Comparison of ENCODE assay signal across 26 cellular contexts in genomic region chr11:78027759-78028158, GRCh38. TPM values are rescaled to one million over a fixed set of nuclear protein-coding genes. Genes with fewer than 3 reads are reported as not detected.
A peak's percentile ranks its signal among the peaks of the same experiment; 100 is the strongest.
DNase-seq lines count a peak whose midpoint lies in the region; ATAC-seq, FAIRE-seq and TF ChIP-seq lines count a peak whose summit lies in the region.
"Had no signal": no experiment of that assay in that cellular context is flagged by ENCODE, and none has a peak within 500 bp of the region (broad histone marks: within the 10 kb centered on the region; RNA-seq: fewer than 3 reads in every experiment).

No MANE protein-coding gene starts in this region.

- TF ChIP-seq CTCF in PC-3 (conservative IDR thresholded peaks at IDR 0.05; ENCODE audit: low read depth, low read length): no peak
- TF ChIP-seq CTCF in brain (conservative IDR thresholded peaks at IDR 0.05): no peak
- TF ChIP-seq CTCF in mucosa of descending colon (IDR thresholded peaks at IDR 0.05): no peak

- no peaks in the 10 kb centered on the region for H3K36me3 ChIP-seq in PC-3 (ENCODE audit: low read depth, low read length)
- no peaks in the 10 kb centered on the region for H3K36me3 ChIP-seq in mucosa of descending colon (ENCODE audit: low read depth)
- H3K36me3 ChIP-seq: BE2C; BLaER1 treated with 17β-estradiol and CSF1 and Interleukin-3, amounts not matched to agents 10 nM and 100 nM had no signal

- CTCF ChIA-PET in PC-3 (lab: Charles Lee): no interaction called here

- H4K20me1 ChIP-seq in PC-3 (ENCODE audit: low read length): no peaks in the 10 kb centered on the region
- H4K20me1 ChIP-seq: BLaER1 treated with 17β-estradiol and CSF1 and Interleukin-3, amounts not matched to agents 10 nM and 100 nM had no signal

- H3F3A ChIP-seq in PC-3 (ENCODE audit: low read length, unreplicated experiment): no peaks in the 10 kb centered on the region

- H3K9ac ChIP-seq in PC-3 (ENCODE audit: low read length): no peak overlapping the region
- H3K9ac ChIP-seq: BLaER1 treated with 17β-estradiol and CSF1 and Interleukin-3, amounts not matched to agents 10 nM and 100 nM; GM23248 had no signal

- peaks cover 30% of the 10 kb centered on the region for H3K4me1 Mint-ChIP-seq in brain

- H3K9me2 ChIP-seq in PC-3 (replicated peaks; ENCODE audit: low read length): no peaks in the 10 kb centered on the region

- H3K4me3 ChIP-seq in PC-3 (ENCODE audit: low read length) (no peak overlapping the region), mucosa of descending colon (no peak overlapping the region)
- H3K4me3 ChIP-seq: A549; BLaER1 treated with 17β-estradiol and CSF1 and Interleukin-3, amounts not matched to agents 10 nM and 100 nM; GM23248 had no signal

- no TSS peak for BruUV-seq in PC-3 (replicated peaks; lab: Mats Ljungman, UMichigan)

- intact Hi-C loops in PC-3 (cut with micrococcal nuclease) (no loop called here), mucosa of descending colon (cut with DNase I, micrococcal nuclease) (no loop called here)

- FAIRE-seq in RCC 7860 (lab: Jason Lieb, UNC): no peak
- FAIRE-seq: A549, G401.6, GM12892, GM19239, H1 had no signal

- H3K36me3 Mint-ChIP-seq in brain: no peaks in the 10 kb centered on the region
- H3K36me3 Mint-ChIP-seq: CD14-positive monocyte; CD8-positive, alpha-beta memory T cell had no signal

- DNase-seq in ELF-1 (ENCODE audit: low read depth, low spot score) (peak; percentile 44), PC-3 (peak; percentile 22), RCC 7860 (ENCODE audit: low spot score) (no peak), mucosa of descending colon (no peak), midbrain (lab: John Stamatoyannopoulos, UW) (no peak), NCI-H2196 treated with DMSO at 0.1 percent for 48 hours (lab: John Stamatoyannopoulos, UW; ENCODE audit: unreplicated experiment) (no peak)
- DNase-seq: 8988T; ACHN; AML-193; BE2C; CD4-positive, alpha-beta T cell; CD8-positive, alpha-beta memory T cell; DMS79 treated with DMSO at 0.1 percent for 48 hours; GM23248; H7; HCEC 1CT had no signal

- 0 out of 2 replicates have a peak overlapping the region, but pooled peaks have one; percentile 34 for H3K4me2 ChIP-seq in PC-3 (ENCODE audit: low read length)
- H3K4me2 ChIP-seq: BLaER1 treated with 17β-estradiol and CSF1 and Interleukin-3, amounts not matched to agents 10 nM and 100 nM had no signal

- no peak overlapping the region for H2AFZ ChIP-seq in PC-3 (ENCODE audit: low read length)
- H2AFZ ChIP-seq: GM23248 had no signal

- no peaks in the 10 kb centered on the region for H3K27me3 ChIP-seq in PC-3 (ENCODE audit: low read length)
- H3K27me3 ChIP-seq: BE2C; BLaER1 treated with 17β-estradiol and CSF1 and Interleukin-3, amounts not matched to agents 10 nM and 100 nM had no signal

- H3K27ac Mint-ChIP-seq in brain: peak overlapping the region; percentile 36 to 59 (median 41)
- H3K27ac Mint-ChIP-seq: CD4-positive, alpha-beta T cell had no signal

- H3K79me2 ChIP-seq in PC-3 (ENCODE audit: low read length): no peaks in the 10 kb centered on the region

- H3K9me3 ChIP-seq in PC-3 (ENCODE audit: low read length) (no peaks in the 10 kb centered on the region), mucosa of descending colon (no peaks in the 10 kb centered on the region)
- H3K9me3 ChIP-seq: A549; BE2C; BLaER1 treated with 17β-estradiol and CSF1 and Interleukin-3, amounts not matched to agents 10 nM and 100 nM had no signal

- H3K4me3 Mint-ChIP-seq in brain: no peak overlapping the region
- H3K4me3 Mint-ChIP-seq: CD14-positive monocyte; CD4-positive, alpha-beta T cell; CD8-positive, alpha-beta memory T cell had no signal

- H3K4me1 ChIP-seq in PC-3 (ENCODE audit: insufficient read depth, low read length) (peaks cover 29% of the 10 kb centered on the region), mucosa of descending colon (ENCODE audit: low read depth) (no peaks in the 10 kb centered on the region)

- ATAC-seq in PC-3 (no peak), mucosa of descending colon (no peak)

- H3K27ac ChIP-seq in PC-3 (ENCODE audit: low read length): no peak overlapping the region
- H3K27ac ChIP-seq: BLaER1 treated with 17β-estradiol and CSF1 and Interleukin-3, amounts not matched to agents 10 nM and 100 nM; GM23248 had no signal

- POLR2A ChIA-PET in PC-3 (lab: Charles Lee; ENCODE audit: unreplicated experiment): no interaction called here

- H3K27me3 Mint-ChIP-seq in brain: peaks cover 12% of the 10 kb centered on the region

- no peaks in the 10 kb centered on the region for H3K9me3 Mint-ChIP-seq in brain
- H3K9me3 Mint-ChIP-seq: CD4-positive, alpha-beta T cell; CD8-positive, alpha-beta memory T cell had no signal

RNA-seq across cellular contexts. Expression of gene KCTD14, which starts 4.7 kb away (rescaled TPM):
- total RNA-seq in PC-3 (2014; rRNA removed) (1.6 and 3.6 TPM in 2 replicates), mucosa of descending colon (10 to 100 TPM in 1 of 3 donors, 1 to 10 TPM in 2; 4.3 to 13.2 (median 9.9) TPM)
- polyA plus RNA-seq in brain (ENCODE audit: insufficient read depth, low read depth, low replicate concordance): 31.0 TPM

RNA-seq across cellular contexts. Expression of gene INTS4, which starts 33.3 kb away (rescaled TPM):
- total RNA-seq in PC-3 (2014; rRNA removed) (42.2 and 50.8 TPM in 2 replicates), mucosa of descending colon (10 to 100 TPM; 22.8 to 31.7 (median 28.3) TPM)
- polyA plus RNA-seq in brain (ENCODE audit: insufficient read depth, low read depth, low replicate concordance): 27.7 TPM

RNA-seq across cellular contexts. Expression of gene THRSP, which starts 35.9 kb away (rescaled TPM):
- total RNA-seq in PC-3 (2014; rRNA removed): not detected in 2 replicates
- polyA plus RNA-seq in brain (ENCODE audit: insufficient read depth, low read depth, low replicate concordance): 1.4 TPM
- total RNA-seq in mucosa of descending colon: under 1 TPM in 2 of 3 donors, not detected in 1; 0.41 to 0.51 TPM
- total RNA-seq: Calu3; CD4-positive, alpha-beta T cell; CD8-positive, alpha-beta memory T cell; Daoy; GM23248; H1; H7 had no signal
- polyA plus RNA-seq: A549; CD14-positive monocyte; CD8-positive, alpha-beta memory T cell; GM23248 had no signal

RNA-seq across cellular contexts. Expression of gene NDUFC2, which starts 51.9 kb away (rescaled TPM):
- total RNA-seq in PC-3 (2014; rRNA removed): 304 and 322 TPM in 2 replicates
- 335 TPM for polyA plus RNA-seq in brain (ENCODE audit: insufficient read depth, low read depth, low replicate concordance)
- total RNA-seq in mucosa of descending colon: 100 to 1,000 TPM; 168 to 208 (median 183) TPM

Comparison
In these comparisons a context has a peak if more than half of its experiments do, and no peak if none do; other contexts are left out.
1. DNase-seq: peak in ELF-1 (single experiment) and PC-3 (single experiment); none in RCC 7860 (single experiment), mucosa of descending colon (0 of 3), midbrain (single experiment) and NCI-H2196 treated with DMSO at 0.1 percent for 48 hours (single experiment).